ENCODE assay signal across 23 cellular contexts in the genomic region with DNA sequence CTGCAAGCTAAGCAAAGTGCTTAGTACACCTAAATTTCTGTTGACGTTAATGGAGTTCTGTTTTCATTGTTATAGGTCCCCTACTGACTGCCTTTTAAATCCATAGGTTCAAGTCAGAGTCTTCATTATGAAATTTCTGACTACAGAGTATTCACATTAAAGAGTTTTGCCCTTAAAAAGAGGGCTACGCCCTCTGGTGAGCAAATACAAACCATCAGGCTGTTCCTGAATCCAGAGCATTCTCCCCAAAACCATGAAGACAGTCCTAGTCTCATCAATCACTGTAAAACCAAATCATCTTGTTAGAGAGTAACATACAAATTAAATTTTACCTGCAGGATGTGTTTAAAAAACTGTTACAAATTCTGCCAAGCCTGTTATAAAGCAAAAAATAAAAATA.
"Had no signal": no experiment of that assay in that cellular context is flagged by ENCODE, and none has a peak within 500 bp of the region (broad histone marks: within the 10 kb centered on the region; RNA-seq: fewer than 3 reads in every experiment).

No MANE protein-coding gene starts in this region.

- H3K27ac ChIP-seq: adrenal gland, ascending aorta, brain microvascular endothelial cell, neutrophil, ovary, prostate gland, right atrium auricular region, thyroid gland, upper lobe of right lung, VCaP had no signal

- DNase-seq: activated CD4-positive, alpha-beta T cell treated with anti-CD3 and anti-CD28 coated beads, Interleukin-2, amount 10 ng/mL, durations not matched to agents 7 days and 5 days; activated CD4-positive, CD25-positive, alpha-beta regulatory T cell treated with anti-CD3 and anti-CD28 coated beads, Interleukin-2, amount 50 U/mL, for 72 hours; activated CD8-positive, alpha-beta T cell treated with anti-CD3 and anti-CD28 coated beads, Interleukin-2, amount 10 ng/mL, durations not matched to agents 7 days and 5 days; adrenal gland; brain microvascular endothelial cell; caudate nucleus; effector CD4-positive, alpha-beta T cell; foreskin melanocyte; left ventricle myocardium superior; ovary; stimulated activated CD4-positive, alpha-beta T cell treated with anti-CD3 and anti-CD28 coated beads, Interleukin-4, amount 100 ng/mL, for 4 hours; substantia nigra; thyroid gland; upper lobe of right lung had no signal

- H3K36me3 ChIP-seq: adrenal gland, ascending aorta, brain microvascular endothelial cell, neutrophil, ovary, prostate gland, right atrium auricular region, thyroid gland, upper lobe of right lung had no signal

- H3K27ac Mint-ChIP-seq: activated CD4-positive, alpha-beta T cell treated with anti-CD3 and anti-CD28 coated beads, Interleukin-2, amount 10 ng/mL, durations not matched to agents 7 days and 5 days; activated CD8-positive, alpha-beta T cell treated with anti-CD3 and anti-CD28 coated beads, Interleukin-2, amount 10 ng/mL, durations not matched to agents 7 days and 5 days; activated naive CD8-positive, alpha-beta T cell; dendritic cell treated with granulocyte-macrophage colony-stimulating factor and Interleukin-4, amounts not matched to agents 40 ng/mL and 50 ng/mL, for 4 days; natural killer cell treated with Interleukin-12 subunit alpha and Interleukin-12 subunit beta and Interleukin-15 and Interleukin-18, amount 100 ng/mL, for 72 hours; stimulated activated naive CD8-positive, alpha-beta T cell treated with anti-CD3 and anti-CD28 coated beads, Interleukin-15, Interleukin-2, amounts not matched to agents 100 ng/mL and 50 ng/mL, for 24 hours had no signal

- ATAC-seq: activated CD8-positive, alpha-beta T cell treated with anti-CD3 and anti-CD28 coated beads, Interleukin-2, amount 10 ng/mL, durations not matched to agents 7 days and 5 days; left ventricle myocardium superior; natural killer cell treated with Interleukin-12 subunit alpha and Interleukin-12 subunit beta and Interleukin-15 and Interleukin-18, amount 100 ng/mL, for 72 hours; upper lobe of right lung had no signal

- H3K27me3 ChIP-seq: adrenal gland, ascending aorta, brain microvascular endothelial cell, neutrophil, ovary, right atrium auricular region, thyroid gland, upper lobe of right lung had no signal

- H3K4me3 Mint-ChIP-seq: activated CD4-positive, alpha-beta T cell treated with anti-CD3 and anti-CD28 coated beads, Interleukin-2, amount 10 ng/mL, durations not matched to agents 7 days and 5 days; activated CD8-positive, alpha-beta T cell treated with anti-CD3 and anti-CD28 coated beads, Interleukin-2, amount 10 ng/mL, durations not matched to agents 7 days and 5 days; activated naive CD8-positive, alpha-beta T cell; dendritic cell treated with granulocyte-macrophage colony-stimulating factor and Interleukin-4, amounts not matched to agents 40 ng/mL and 50 ng/mL, for 4 days; natural killer cell treated with Interleukin-12 subunit alpha and Interleukin-12 subunit beta and Interleukin-15 and Interleukin-18, amount 100 ng/mL, for 72 hours; stimulated activated naive CD8-positive, alpha-beta T cell treated with anti-CD3 and anti-CD28 coated beads, Interleukin-15, Interleukin-2, amounts not matched to agents 100 ng/mL and 50 ng/mL, for 24 hours had no signal

- H3K9me3 ChIP-seq: adrenal gland, ascending aorta, neutrophil, ovary, prostate gland, right atrium auricular region, thyroid gland, upper lobe of right lung had no signal

- H3K36me3 Mint-ChIP-seq: activated naive CD8-positive, alpha-beta T cell; natural killer cell treated with Interleukin-12 subunit alpha and Interleukin-12 subunit beta and Interleukin-15 and Interleukin-18, amount 100 ng/mL, for 72 hours had no signal

- H3K4me1 ChIP-seq: adrenal gland, ascending aorta, prostate gland, right atrium auricular region, thyroid gland, upper lobe of right lung had no signal

- H3K27me3 Mint-ChIP-seq: activated CD4-positive, alpha-beta T cell treated with anti-CD3 and anti-CD28 coated beads, Interleukin-2, amount 10 ng/mL, durations not matched to agents 7 days and 5 days; activated naive CD8-positive, alpha-beta T cell; dendritic cell treated with granulocyte-macrophage colony-stimulating factor and Interleukin-4, amounts not matched to agents 40 ng/mL and 50 ng/mL, for 4 days; natural killer cell treated with Interleukin-12 subunit alpha and Interleukin-12 subunit beta and Interleukin-15 and Interleukin-18, amount 100 ng/mL, for 72 hours; stimulated activated naive CD8-positive, alpha-beta T cell treated with anti-CD3 and anti-CD28 coated beads, Interleukin-15, Interleukin-2, amounts not matched to agents 100 ng/mL and 50 ng/mL, for 24 hours had no signal

- H3K4me3 ChIP-seq: adrenal gland, ascending aorta, ovary, prostate gland, right atrium auricular region, thyroid gland, upper lobe of right lung had no signal

- H3K4me1 Mint-ChIP-seq: activated CD4-positive, alpha-beta T cell treated with anti-CD3 and anti-CD28 coated beads, Interleukin-2, amount 10 ng/mL, durations not matched to agents 7 days and 5 days had no signal
